ENCODE assay signal across 16 cellular contexts in the genomic region with DNA sequence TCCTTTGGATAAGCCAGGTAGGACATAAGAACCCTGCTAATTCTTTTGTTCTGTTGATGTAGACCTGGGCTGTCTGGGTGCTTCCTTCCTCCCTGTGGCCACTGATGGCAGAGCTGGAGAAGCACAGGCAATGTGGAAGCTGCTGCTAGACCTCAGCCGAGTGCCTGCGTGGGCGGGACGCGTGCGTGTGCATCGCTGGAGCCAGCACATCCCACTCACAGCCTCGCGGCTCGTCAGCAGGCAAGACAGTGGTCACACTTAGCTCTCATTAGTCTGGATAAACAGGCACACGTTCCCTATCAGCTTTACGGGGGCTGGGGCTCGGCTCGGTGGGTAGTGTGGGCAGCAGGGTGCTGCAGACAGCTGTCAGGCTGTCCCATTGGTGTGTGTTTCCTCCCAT.
DNase-seq lines count a peak whose midpoint lies in the region; ATAC-seq and TF ChIP-seq lines count a peak whose summit lies in the region.
"Had no signal": no experiment of that assay in that cellular context is flagged by ENCODE, and none has a peak within 500 bp of the region (broad histone marks: within the 10 kb centered on the region; RNA-seq: fewer than 3 reads in every experiment).

No MANE protein-coding gene starts in this region.

- H3K23ac ChIP-seq in IMR-90 (ENCODE audit: low read depth, low read length) = no peak overlapping the region

- CTCF ChIA-PET in IMR-90 (lab: Yijun Ruan, JAX) = interaction anchor here (1.9 kb wide), 1 partner anchor 18 kb away, joined by 4 read pairs; no protein-coding TSS in a partner anchor
- CTCF ChIA-PET in RWPE1 (lab: Yijun Ruan, JAX) = interaction anchor here (0.6 to 1.1 kb wide), 2 partner anchors 156 to 217 kb away, joined by 3 to 4 read pairs; partner anchors contain the start of gene GRIK4

- no peak overlapping the region for H4K91ac ChIP-seq in IMR-90 (ENCODE audit: insufficient read depth, low read depth, low read length)

- no peak overlapping the region for H3K18ac ChIP-seq in IMR-90 (ENCODE audit: low read depth, low read length)

- no peaks in the 10 kb centered on the region for H3K4me1 Mint-ChIP-seq in activated naive CD8-positive, alpha-beta T cell treated with anti-CD3 and anti-CD28 coated beads for 36 hours
- no peaks in the 10 kb centered on the region for H3K4me1 Mint-ChIP-seq in activated naive CD8-positive, alpha-beta T cell treated with anti-CD3 and anti-CD28 coated beads, Interleukin-2, amount 50 U/mL, for 24 hours
- H3K4me1 Mint-ChIP-seq: activated T-helper 17 cell treated with anti-CD3 and anti-CD28 coated beads, Interleukin-2, amount 50 U/mL, for 72 hours had no signal

- dilution Hi-C loops in IMR-90 (cut with HindIII; ENCODE audit: low sequenced_read_pairs, unreplicated experiment) = no loop called here

- H2BK120ac ChIP-seq in IMR-90 (ENCODE audit: low read depth, low read length) = no peak overlapping the region

- peak; percentile 4 for DNase-seq in activated naive CD8-positive, alpha-beta T cell treated with anti-CD3 and anti-CD28 coated beads for 36 hours
- no peak for DNase-seq in activated naive CD8-positive, alpha-beta T cell treated with anti-CD3 and anti-CD28 coated beads, Interleukin-2, amount 50 U/mL, for 24 hours
- DNase-seq in IMR-90 (no peak), glomerular visceral epithelial cell (ENCODE audit: extremely low spot score) (peak; percentile 9), smooth muscle cell (lab: John Stamatoyannopoulos, UW; ENCODE audit: unreplicated experiment) (no peak), esophagus muscularis mucosa (ENCODE audit: extremely low spot score) (no peak), RWPE1 (ENCODE audit: low spot score) (no peak)
- DNase-seq: KBM-7, midbrain, NCI-H1417 treated with DMSO at 0.1 percent for 48 hours, NCI-H524, pancreas, PC-3 had no signal

- TF ChIP-seq EP300 in esophagus muscularis mucosa (IDR thresholded peaks at IDR 0.05) = no peak

- H4K5ac ChIP-seq in IMR-90 (ENCODE audit: low read depth, low read length) = no peak overlapping the region

- no peak overlapping the region for H3K27ac Mint-ChIP-seq in activated naive CD8-positive, alpha-beta T cell treated with anti-CD3 and anti-CD28 coated beads for 36 hours
- H3K27ac Mint-ChIP-seq in activated naive CD8-positive, alpha-beta T cell treated with anti-CD3 and anti-CD28 coated beads, Interleukin-2, amount 50 U/mL, for 24 hours = no peak overlapping the region
- H3K27ac Mint-ChIP-seq: activated T-helper 17 cell treated with anti-CD3 and anti-CD28 coated beads, Interleukin-2, amount 50 U/mL, for 72 hours; stimulated activated naive CD8-positive, alpha-beta T cell treated with anti-CD3 and anti-CD28 coated beads, Interleukin-15, Interleukin-2, amounts not matched to agents 100 ng/mL and 50 ng/mL, for 24 hours had no signal

- no peaks in the 10 kb centered on the region for H3K79me1 ChIP-seq in IMR-90 (ENCODE audit: low read depth in 1 of 2, low read length in 2 of 2)

- H2AK9ac ChIP-seq in IMR-90 (replicated peaks; ENCODE audit: low read depth, low read length, poor library complexity) = no peak overlapping the region

- no peak for ATAC-seq in activated naive CD8-positive, alpha-beta T cell treated with anti-CD3 and anti-CD28 coated beads, Interleukin-2, amount 50 U/mL, for 24 hours
- ATAC-seq in IMR-90 (ENCODE audit: low read depth) = no peak
- ATAC-seq in HG03139 (IDR thresholded peaks at IDR 0.05; ENCODE audit: unreplicated experiment) = no peak
- ATAC-seq: activated T-helper 17 cell treated with anti-CD3 and anti-CD28 coated beads, Interleukin-2, amount 50 U/mL, for 72 hours; pancreas; PC-3 had no signal

- no peaks in the 10 kb centered on the region; the same call in 1 of the 2 replicates for H3K9me1 ChIP-seq in IMR-90 (ENCODE audit: insufficient read depth, low read length)

- H3K27ac ChIP-seq in IMR-90 (ENCODE audit: insufficient read depth, low read length) = no peak overlapping the region
- H3K27ac ChIP-seq in smooth muscle cell (ENCODE audit: low read depth) = no peak overlapping the region
- no peak overlapping the region for H3K27ac ChIP-seq in esophagus muscularis mucosa (replicated peaks in 1 of 4)
- H3K27ac ChIP-seq in RWPE1 = no peak overlapping the region
- H3K27ac ChIP-seq: pancreas had no signal

- no peaks in the 10 kb centered on the region for H3K79me2 ChIP-seq in smooth muscle cell (ENCODE audit: low read depth)

- 83% methylated on average over 7 of the region's 14 CpGs; no CpG with 5 or more reads in 1 of the 2 experiments for WGBS in IMR-90 (ENCODE audit: extremely low coverage in 2 of 2, insufficient read length in 1 of 2), 2 experiments
- WGBS in smooth muscle cell (ENCODE audit: low lambda C conversion rate) = 21% methylated on average over 14 of the region's 14 CpGs
- WGBS in esophagus muscularis mucosa = no CpG with 5 or more reads among the region's 14 CpGs

- H2BK20ac ChIP-seq in IMR-90 (ENCODE audit: low read depth, low read length) = no peak overlapping the region

- no peak overlapping the region for H3K14ac ChIP-seq in IMR-90 (replicated peaks; ENCODE audit: low read depth, low read length)

- no TSS peak for BruUV-seq in IMR-90 (replicated peaks; lab: Mats Ljungman, UMichigan)

- H3K27me3 ChIP-seq in IMR-90 (ENCODE audit: control insufficient read depth, insufficient read depth, low read length) (peaks cover 28% of the 10 kb centered on the region), smooth muscle cell (ENCODE audit: low read depth) (peaks cover 70% of the 10 kb centered on the region), esophagus muscularis mucosa (peaks cover 0 to 29% (median 0%) of the 10 kb centered on the region in 4 donors)

- H3K9ac ChIP-seq in IMR-90 (ENCODE audit: low read depth, low read length) (no peak overlapping the region), smooth muscle cell (ENCODE audit: low read depth) (no peak overlapping the region)

- in situ Hi-C loops in IMR-90 (cut with MboI; ENCODE audit: low sequenced_read_pairs) = no loop called here

- H3K4me1 ChIP-seq in IMR-90 (ENCODE audit: control insufficient read depth, insufficient read depth, low read length) = no peaks in the 10 kb centered on the region
- H3K4me1 ChIP-seq in smooth muscle cell (ENCODE audit: low read depth) = no peaks in the 10 kb centered on the region
- no peaks in the 10 kb centered on the region for H3K4me1 ChIP-seq in esophagus muscularis mucosa
- H3K4me1 ChIP-seq: pancreas had no signal

- H3K4me3 ChIP-seq in IMR-90 (ENCODE audit: insufficient read depth, low read depth, low read length) (no peak overlapping the region), smooth muscle cell (no peak overlapping the region), esophagus muscularis mucosa (no peak overlapping the region)
- H3K4me3 ChIP-seq: pancreas had no signal

- H3K36me3 ChIP-seq in IMR-90 (ENCODE audit: control insufficient read depth, insufficient read depth, low read length) (no peaks in the 10 kb centered on the region), smooth muscle cell (ENCODE audit: low read depth) (no peaks in the 10 kb centered on the region), esophagus muscularis mucosa (no peaks in the 10 kb centered on the region)
- H3K36me3 ChIP-seq: pancreas had no signal

- no peaks in the 10 kb centered on the region for H3F3A ChIP-seq in smooth muscle cell (ENCODE audit: low read depth)

- no peak for TF ChIP-seq CTCF in IMR-90 (conservative IDR thresholded peaks at IDR 0.05; ENCODE audit: low read depth, low read length)
- no peak for TF ChIP-seq CTCF in smooth muscle cell (IDR thresholded peaks at IDR 0.05; ENCODE audit: borderline replicate concordance, insufficient read depth, poor library complexity, severe bottlenecking)
- TF ChIP-seq CTCF in esophagus muscularis mucosa (IDR thresholded peaks at IDR 0.05) = no peak
- no peak for TF ChIP-seq CTCF in RWPE1 (conservative IDR thresholded peaks at IDR 0.05; ENCODE audit: low read depth)

- peaks cover 23% of the 10 kb centered on the region for H3K27me3 Mint-ChIP-seq in activated naive CD8-positive, alpha-beta T cell treated with anti-CD3 and anti-CD28 coated beads for 36 hours
- peaks cover 34% of the 10 kb centered on the region for H3K27me3 Mint-ChIP-seq in activated naive CD8-positive, alpha-beta T cell treated with anti-CD3 and anti-CD28 coated beads, Interleukin-2, amount 50 U/mL, for 24 hours

- no peak overlapping the region for H2BK5ac ChIP-seq in IMR-90 (ENCODE audit: low read depth, low read length, poor library complexity, severe bottlenecking)

- H3K9me3 ChIP-seq in IMR-90 (ENCODE audit: control insufficient read depth, insufficient read depth, low read length) (no peaks in the 10 kb centered on the region), smooth muscle cell (replicated peaks; ENCODE audit: low read depth) (no peaks in the 10 kb centered on the region), esophagus muscularis mucosa (peaks cover 0 to 6% (median 0%) of the 10 kb centered on the region in 4 donors)
- H3K9me3 ChIP-seq: pancreas had no signal

- no peak overlapping the region for H2BK15ac ChIP-seq in IMR-90 (ENCODE audit: low read depth, low read length)

- POLR2A ChIA-PET in IMR-90 (lab: Charles Lee; ENCODE audit: unreplicated experiment) (interaction anchor here (0.6 kb wide), 1 partner anchor 1244 kb away, joined by 4 read pairs; the partner anchor contains the start of gene THY1), RWPE1 (lab: Yijun Ruan, JAX; ENCODE audit: low non-redundant PET) (no interaction called here)

- no peak overlapping the region for H3K56ac ChIP-seq in IMR-90 (ENCODE audit: extremely low read depth, insufficient read depth, low read length)

- H3K4me2 ChIP-seq in IMR-90 (ENCODE audit: low read depth, low read length) (no peak overlapping the region), smooth muscle cell (peak overlapping the region; percentile 40)

- intact Hi-C loops in IMR-90 (cut with micrococcal nuclease) = no loop called here
- intact Hi-C loops in esophagus muscularis mucosa (cut with DNase I) = no loop called here

- H3K36me3 Mint-ChIP-seq in activated naive CD8-positive, alpha-beta T cell treated with anti-CD3 and anti-CD28 coated beads for 36 hours = no peaks in the 10 kb centered on the region
- no peaks in the 10 kb centered on the region for H3K36me3 Mint-ChIP-seq in activated naive CD8-positive, alpha-beta T cell treated with anti-CD3 and anti-CD28 coated beads, Interleukin-2, amount 50 U/mL, for 24 hours (ENCODE audit: low read depth)

- no peak for TF ChIP-seq POLR2A in IMR-90 (IDR thresholded peaks at IDR 0.05; ENCODE audit: low read depth, low read length)
- no peak for TF ChIP-seq POLR2A in esophagus muscularis mucosa (IDR thresholded peaks at IDR 0.05; ENCODE audit: low read depth)

- H3K4ac ChIP-seq in IMR-90 (ENCODE audit: low read depth, low read length) = no peak overlapping the region

- peak overlapping the region; percentile 38 for H2AFZ ChIP-seq in IMR-90 (replicated peaks; ENCODE audit: low read length, poor library complexity)
- H2AFZ ChIP-seq in smooth muscle cell (ENCODE audit: low read depth) = no peak overlapping the region

- H2AK5ac ChIP-seq in IMR-90 (ENCODE audit: low read depth, low read length) = no peak overlapping the region

- H3K9me3 Mint-ChIP-seq in activated naive CD8-positive, alpha-beta T cell treated with anti-CD3 and anti-CD28 coated beads for 36 hours = peaks cover 2% of the 10 kb centered on the region
- H3K9me3 Mint-ChIP-seq in activated naive CD8-positive, alpha-beta T cell treated with anti-CD3 and anti-CD28 coated beads, Interleukin-2, amount 50 U/mL, for 24 hours = no peaks in the 10 kb centered on the region
- H3K9me3 Mint-ChIP-seq: activated T-helper 17 cell treated with anti-CD3 and anti-CD28 coated beads, Interleukin-2, amount 50 U/mL, for 72 hours; stimulated activated naive CD8-positive, alpha-beta T cell treated with anti-CD3 and anti-CD28 coated beads, Interleukin-15, Interleukin-2, amounts not matched to agents 100 ng/mL and 50 ng/mL, for 24 hours had no signal

- no peak overlapping the region for H4K8ac ChIP-seq in IMR-90 (ENCODE audit: low read depth in 2 of 2, low read length in 2 of 2)

- no peak for TF ChIP-seq RAD21 in IMR-90 (IDR thresholded peaks at IDR 0.05; ENCODE audit: low read length)

- no peak overlapping the region for H3K4me3 Mint-ChIP-seq in activated naive CD8-positive, alpha-beta T cell treated with anti-CD3 and anti-CD28 coated beads for 36 hours
- no peak overlapping the region for H3K4me3 Mint-ChIP-seq in activated naive CD8-positive, alpha-beta T cell treated with anti-CD3 and anti-CD28 coated beads, Interleukin-2, amount 50 U/mL, for 24 hours
- H3K4me3 Mint-ChIP-seq: activated T-helper 17 cell treated with anti-CD3 and anti-CD28 coated beads, Interleukin-2, amount 50 U/mL, for 72 hours; stimulated activated naive CD8-positive, alpha-beta T cell treated with anti-CD3 and anti-CD28 coated beads, Interleukin-15, Interleukin-2, amounts not matched to agents 100 ng/mL and 50 ng/mL, for 24 hours had no signal

- H4K20me1 ChIP-seq in IMR-90 (ENCODE audit: insufficient read depth, low read length) (no peaks in the 10 kb centered on the region), smooth muscle cell (ENCODE audit: low read depth) (no peaks in the 10 kb centered on the region)

Comparison
In these comparisons a context has a peak if more than half of its experiments do, and no peak if none do; other contexts are left out.
1. DNase-seq: peak in activated naive CD8-positive, alpha-beta T cell treated with anti-CD3 and anti-CD28 coated beads for 36 hours (single experiment) and glomerular visceral epithelial cell (single experiment); none in activated naive CD8-positive, alpha-beta T cell treated with anti-CD3 and anti-CD28 coated beads, Interleukin-2, amount 50 U/mL, for 24 hours (single experiment), IMR-90 (single experiment), smooth muscle cell (single experiment), esophagus muscularis mucosa (single experiment) and RWPE1 (single experiment).